ENCODE assay signal across 19 cellular contexts in genomic region chr14:102066041-102066451, GRCh38.
"Had no signal": no experiment of that assay in that cellular context is flagged by ENCODE, and none has a peak within 500 bp of the region (broad histone marks: within the 10 kb centered on the region; RNA-seq: fewer than 3 reads in every experiment).

No MANE protein-coding gene starts in this region.

- H3K4me3 ChIP-seq: esophagus squamous epithelium, left ventricle myocardium inferior, psoas muscle, transverse colon had no signal

- H3K27ac Mint-ChIP-seq: nephron had no signal

- H3K9me3 Mint-ChIP-seq: activated naive CD4-positive, alpha-beta T cell treated with anti-CD3 and anti-CD28 coated beads, Interleukin-2, amount 50 U/mL, for 72 hours; activated T-cell treated with anti-CD3 and anti-CD28 coated beads, Interleukin-2, amount 50 U/mL, for 4 hours; central memory CD8-positive, alpha-beta T cell had no signal

- H3K36me3 Mint-ChIP-seq: activated naive CD4-positive, alpha-beta T cell treated with anti-CD3 and anti-CD28 coated beads, Interleukin-2, amount 50 U/mL, for 72 hours had no signal

- DNase-seq: activated CD4-positive, alpha-beta T cell treated with anti-CD3 and anti-CD28 coated beads, Interleukin-2, amount 50 U/mL, for 4 hours; activated gamma-delta T cell; activated T-cell treated with anti-CD3 and anti-CD28 coated beads, Interleukin-2, amount 50 U/mL, for 4 hours; brain microvascular endothelial cell; cortex of kidney; effector CD4-positive, alpha-beta T cell; esophagus squamous epithelium; hippocampal formation; left ventricle myocardium inferior; mesendoderm; T-helper 9 cell; transverse colon had no signal

- H3K9me3 ChIP-seq: esophagus squamous epithelium, left ventricle myocardium inferior, psoas muscle, transverse colon had no signal

- FAIRE-seq: endothelial cell of umbilical vein, keratinocyte had no signal

- H3K4me1 ChIP-seq: psoas muscle had no signal

- ATAC-seq: psoas muscle, sciatic nerve had no signal

- H3K27ac ChIP-seq: brain microvascular endothelial cell, esophagus squamous epithelium, left ventricle myocardium inferior, psoas muscle, transverse colon had no signal

- H3K27me3 Mint-ChIP-seq: central memory CD8-positive, alpha-beta T cell had no signal

- H3K27me3 ChIP-seq: brain microvascular endothelial cell, esophagus squamous epithelium, transverse colon had no signal

- H3K36me3 ChIP-seq: brain microvascular endothelial cell, esophagus squamous epithelium, left ventricle myocardium inferior, transverse colon had no signal

- H3K4me3 Mint-ChIP-seq: activated T-cell treated with anti-CD3 and anti-CD28 coated beads, Interleukin-2, amount 50 U/mL, for 4 hours; central memory CD8-positive, alpha-beta T cell; nephron had no signal
